13 cellular contexts compared by ENCODE assay signal in genomic region chr2:177430425-177430824, GRCh38. TPM values are rescaled to one million over a fixed set of nuclear protein-coding genes. Genes with fewer than 3 reads are reported as not detected.
A peak's percentile ranks its signal among the peaks of the same experiment; 100 is the strongest.
DNase-seq lines count a peak whose midpoint lies in the region; ATAC-seq and TF ChIP-seq lines count a peak whose summit lies in the region.
"Had no signal": no experiment of that assay in that cellular context is flagged by ENCODE, and none has a peak within 500 bp of the region (broad histone marks: within the 10 kb centered on the region; RNA-seq: fewer than 3 reads in every experiment).

No MANE protein-coding gene starts in this region.

- peaks cover 12% of the 10 kb centered on the region for H3K4me1 ChIP-seq in adipocyte (ENCODE audit: control insufficient read depth, insufficient read depth, low read length)
- no peaks in the 10 kb centered on the region for H3K4me1 ChIP-seq in spleen

- DNase-seq in LHCN-M2 (ENCODE audit: low read depth) (peak; percentile 88), adipocyte (ENCODE audit: low read depth) (peak; percentile 27), fibroblast of pulmonary artery (ENCODE audit: low read depth) (peak; percentile 44), skeletal muscle cell (ENCODE audit: low read depth) (peak; percentile 56), spleen (no peak)
- no peak for DNase-seq in activated effector memory CD4-positive, alpha-beta T cell treated with Interleukin-2 at 50 U/mL for 16 hours
- DNase-seq: C1 segment of cervical spinal cord, H7, MV-4-11, NCI-H1417 treated with DMSO at 0.1 percent for 48 hours, NCI-H2081, SK-N-SH had no signal

- H3K36me3 ChIP-seq in adipocyte (ENCODE audit: control insufficient read depth, insufficient read depth, low read length, severe bottlenecking) (peaks cover 5% of the 10 kb centered on the region), spleen (peaks cover 0 to 66% (median 14%) of the 10 kb centered on the region in 6 donors)

- H3K27ac ChIP-seq in spleen: no peak overlapping the region

- H3K4me3 ChIP-seq in adipocyte (ENCODE audit: low read length) (no peak overlapping the region), fibroblast of pulmonary artery (replicated peaks; ENCODE audit: low read depth, low read length) (no peak overlapping the region), skeletal muscle cell (ENCODE audit: low read depth, low read length) (no peak overlapping the region), spleen (no peak overlapping the region)

- no peaks in the 10 kb centered on the region for H3K27me3 ChIP-seq in adipocyte (replicated peaks; ENCODE audit: control insufficient read depth, insufficient read depth, low read length)
- H3K27me3 ChIP-seq in spleen (replicated peaks in 1 of 7): no peaks in the 10 kb centered on the region

- H3K9me3 ChIP-seq in adipocyte (ENCODE audit: control insufficient read depth, low read length): peaks cover 25% of the 10 kb centered on the region
- peaks cover 8 to 84% (median 75%) of the 10 kb centered on the region in 8 donors for H3K9me3 ChIP-seq in spleen

- no peak overlapping the region for H3K9ac ChIP-seq in adipocyte (ENCODE audit: low read length)
- H3K9ac ChIP-seq: SK-N-SH had no signal

- TF ChIP-seq CTCF in fibroblast of pulmonary artery (IDR thresholded peaks at IDR 0.05; ENCODE audit: low read length, missing control alignments) (no peak), spleen (IDR thresholded peaks at IDR 0.05 in 8 of 11, conservative IDR thresholded peaks at IDR 0.05 in 3 of 11) (no peak)

- WGBS in spleen, 5 donors: 63 to 77% (median 65%) methylated on average over 3 of the region's 3 CpGs

- no peak for TF ChIP-seq POLR2A in spleen (IDR thresholded peaks at IDR 0.05)

- ATAC-seq in HG02938 (IDR thresholded peaks at IDR 0.05; ENCODE audit: unreplicated experiment): no peak

- intact Hi-C loops in spleen (cut with DNase I; ENCODE audit: low total_unique reads): no loop called here

RNA-seq across cellular contexts. Expression of gene AGPS, which starts 37.9 kb away (rescaled TPM):
- total RNA-seq in LHCN-M2 (2014; rRNA removed) (48.6 and 49.8 TPM in 2 replicates), spleen (10 to 100 TPM; 25.8 to 44.5 (median 31.4) TPM)
- 16.9 TPM for polyA plus RNA-seq in LHCN-M2 (2012)
- 1 to 10 TPM; 3.3 to 6.4 (median 4.7) TPM for polyA plus RNA-seq in spleen

Comparison
In these comparisons a context has a peak if more than half of its experiments do, and no peak if none do; other contexts are left out.
1. DNase-seq: peak in LHCN-M2 (single experiment), adipocyte (single experiment), fibroblast of pulmonary artery (single experiment) and skeletal muscle cell (single experiment); none in activated effector memory CD4-positive, alpha-beta T cell treated with Interleukin-2 at 50 U/mL for 16 hours (single experiment) and spleen (single experiment).